10 cellular contexts compared by ENCODE assay signal in genomic region chr11:61152816-61153592, GRCh38. TPM values are rescaled to one million over a fixed set of nuclear protein-coding genes. Genes with fewer than 3 reads are reported as not detected.
DNase-seq lines count a peak whose midpoint lies in the region; FAIRE-seq lines count a peak whose summit lies in the region.
"Had no signal": no experiment of that assay in that cellular context is flagged by ENCODE, and none has a peak within 500 bp of the region (broad histone marks: within the 10 kb centered on the region; RNA-seq: fewer than 3 reads in every experiment).

No MANE protein-coding gene starts in this region.

- DNase-seq in NCI-H460 (ENCODE audit: extremely low read depth, low read depth) = peak; percentile 71
- DNase-seq in dermis blood vessel endothelial cell = peak; percentile 50
- peak; percentile 37 for DNase-seq in mesenteric fat pad (ENCODE audit: low spot score)
- peak; percentile 52 for DNase-seq in urothelium cell line (ENCODE audit: low spot score)
- no peak for DNase-seq in C1 segment of cervical spinal cord (lab: John Stamatoyannopoulos, UW)
- DNase-seq in NCI-H2227 (lab: John Stamatoyannopoulos, UW; ENCODE audit: unreplicated experiment) = no peak
- DNase-seq in stimulated activated CD4-positive, alpha-beta T cell treated with anti-CD3 and anti-CD28 coated beads, Interleukin-1b, Interleukin-23, amount 100 ng/mL, for 48 hours = no peak
- DNase-seq: activated naive CD4-positive, alpha-beta T cell had no signal

- FAIRE-seq in urothelium cell line (lab: Jason Lieb, UNC) = no peak

RNA-seq across cellular contexts. Expression of gene VPS37C, which starts 8.2 kb away (rescaled TPM):
- total RNA-seq in NCI-H460 (2014; rRNA removed; shearing (Covaris generic)) = 22.9 and 23.7 TPM in 2 replicates
- 16.9 and 22.1 TPM in 2 replicates for polyA plus RNA-seq in NCI-H460 (2014; cell fraction: nucleus; rRNA removed)
- total RNA-seq in dermis blood vessel endothelial cell = 9.7 and 14.1 TPM in 2 replicates
- 21.5 TPM for total RNA-seq in mesenteric fat pad

RNA-seq across cellular contexts. Expression of gene PGA3, which starts 50.3 kb away (rescaled TPM):
- not detected in 2 replicates for total RNA-seq in NCI-H460 (2014; rRNA removed; shearing (Covaris generic))
- polyA plus RNA-seq in NCI-H460 (2014; cell fraction: nucleus; rRNA removed) = not detected in 2 replicates
- total RNA-seq in dermis blood vessel endothelial cell = not detected in 2 replicates
- 47.2 TPM for total RNA-seq in mesenteric fat pad
- total RNA-seq: SK-MEL-5 had no signal

RNA-seq across cellular contexts. Expression of gene CD5, which starts 50.7 kb away (rescaled TPM):
- total RNA-seq in NCI-H460 (2014; rRNA removed; shearing (Covaris generic)) = not detected in 2 replicates
- polyA plus RNA-seq in NCI-H460 (2014; cell fraction: nucleus; rRNA removed) = not detected in 2 replicates
- total RNA-seq in dermis blood vessel endothelial cell (not detected in 2 replicates), mesenteric fat pad (0.26 TPM)
- total RNA-seq: SK-MEL-5, temporal lobe had no signal

Comparison
In these comparisons a context has a peak if more than half of its experiments do, and no peak if none do; other contexts are left out.
1. DNase-seq: peak in NCI-H460 (single experiment), dermis blood vessel endothelial cell (single experiment), mesenteric fat pad (single experiment) and urothelium cell line (single experiment); none in C1 segment of cervical spinal cord (0 of 14), NCI-H2227 (single experiment) and stimulated activated CD4-positive, alpha-beta T cell treated with anti-CD3 and anti-CD28 coated beads, Interleukin-1b, Interleukin-23, amount 100 ng/mL, for 48 hours (single experiment).
2. RNA of gene PGA3, which starts 50.3 kb away (total RNA-seq): 47.2 TPM in mesenteric fat pad (single experiment); not detected in NCI-H460 and not detected in dermis blood vessel endothelial cell; every median in the first group is over 10 times any median in the second.